Comparison of ENCODE assay signal across 35 cellular contexts in genomic region chr1:82848043-82848442, GRCh38.
"Had no signal": no experiment of that assay in that cellular context is flagged by ENCODE, and none has a peak within 500 bp of the region (broad histone marks: within the 10 kb centered on the region; RNA-seq: fewer than 3 reads in every experiment).

No MANE protein-coding gene starts in this region.

- H3K27ac Mint-ChIP-seq: activated CD4-positive, alpha-beta memory T cell treated with anti-CD3 and anti-CD28 coated beads for 36 hours; activated CD4-positive, alpha-beta T cell treated with anti-CD3 and anti-CD28 coated beads, Interleukin-2, amount 10 ng/mL, durations not matched to agents 24 days and 14 days; activated naive CD4-positive, alpha-beta T cell treated with anti-CD3 and anti-CD28 coated beads, Interleukin-2, amount 10 ng/mL, durations not matched to agents 7 days and 5 days; activated naive CD8-positive, alpha-beta T cell treated with anti-CD3 and anti-CD28 coated beads, Interleukin-2, amount 10 ng/mL, durations not matched to agents 7 days and 5 days; activated T-helper 1 cell treated with anti-CD3 and anti-CD28 coated beads, Interleukin-12 subunit alpha, Interleukin-12 subunit beta, Interleukin-2, Interleukin-4 antibody, amounts not matched to agents 30 ng/mL and 10 ng/mL and 1 ng/mL, durations not matched to agents 14 hours and 24 hours and 36 hours; brain; natural killer cell treated with Interleukin-12 subunit alpha and Interleukin-12 subunit beta and Interleukin-15 and Interleukin-18, amount 100 ng/mL, for 72 hours; stimulated activated naive B cell treated with anti-CD40 and anti-IgM and Interleukin-4, amounts not matched to agents 10 μg/mL and 1 μg/mL and 100 μg/mL, for 72 hours; T-helper 1 cell treated with Interleukin-12 subunit alpha and Interleukin-12 subunit beta and Interleukin-4 antibody, amounts not matched to agents 30 μg/mL and 1 μg/mL, for 36 hours had no signal

- ATAC-seq: gastroesophageal sphincter; mucosa of descending colon; natural killer cell treated with Interleukin-12 subunit alpha and Interleukin-12 subunit beta and Interleukin-15 and Interleukin-18, amount 100 ng/mL, for 72 hours; psoas muscle; stimulated activated naive B cell treated with anti-CD40 and anti-IgM and Interleukin-4, amounts not matched to agents 10 μg/mL and 1 μg/mL and 100 μg/mL, for 72 hours; upper lobe of right lung had no signal

- H3K4me3 Mint-ChIP-seq: activated CD4-positive, alpha-beta memory T cell treated with anti-CD3 and anti-CD28 coated beads for 36 hours; activated CD4-positive, alpha-beta T cell treated with anti-CD3 and anti-CD28 coated beads, Interleukin-2, amount 10 ng/mL, durations not matched to agents 24 days and 14 days; activated naive CD4-positive, alpha-beta T cell treated with anti-CD3 and anti-CD28 coated beads, Interleukin-2, amount 10 ng/mL, durations not matched to agents 7 days and 5 days; activated naive CD8-positive, alpha-beta T cell treated with anti-CD3 and anti-CD28 coated beads, Interleukin-2, amount 10 ng/mL, durations not matched to agents 7 days and 5 days; activated T-helper 1 cell treated with anti-CD3 and anti-CD28 coated beads, Interleukin-12 subunit alpha, Interleukin-12 subunit beta, Interleukin-2, Interleukin-4 antibody, amounts not matched to agents 30 ng/mL and 10 ng/mL and 1 ng/mL, durations not matched to agents 14 hours and 24 hours and 36 hours; natural killer cell treated with Interleukin-12 subunit alpha and Interleukin-12 subunit beta and Interleukin-15 and Interleukin-18, amount 100 ng/mL, for 72 hours; stimulated activated naive B cell treated with anti-CD40 and anti-IgM and Interleukin-4, amounts not matched to agents 10 μg/mL and 1 μg/mL and 100 μg/mL, for 72 hours; T-helper 1 cell treated with Interleukin-12 subunit alpha and Interleukin-12 subunit beta and Interleukin-4 antibody, amounts not matched to agents 30 μg/mL and 1 μg/mL, for 36 hours had no signal

- H3K4me1 ChIP-seq: ascending aorta, gastroesophageal sphincter, left ventricle myocardium inferior, parathyroid adenoma, psoas muscle, suprapubic skin, tibial artery, upper lobe of right lung had no signal

- H3K27me3 Mint-ChIP-seq: activated CD4-positive, alpha-beta memory T cell treated with anti-CD3 and anti-CD28 coated beads for 36 hours; activated naive CD4-positive, alpha-beta T cell treated with anti-CD3 and anti-CD28 coated beads, Interleukin-2, amount 10 ng/mL, durations not matched to agents 7 days and 5 days; activated naive CD8-positive, alpha-beta T cell treated with anti-CD3 and anti-CD28 coated beads, Interleukin-2, amount 10 ng/mL, durations not matched to agents 7 days and 5 days; natural killer cell treated with Interleukin-12 subunit alpha and Interleukin-12 subunit beta and Interleukin-15 and Interleukin-18, amount 100 ng/mL, for 72 hours; stimulated activated naive B cell treated with anti-CD40 and anti-IgM and Interleukin-4, amounts not matched to agents 10 μg/mL and 1 μg/mL and 100 μg/mL, for 72 hours had no signal

- H3K9ac ChIP-seq: parathyroid adenoma had no signal

- H3K4me2 ChIP-seq: smooth muscle cell had no signal

- DNase-seq: activated CD4-positive, alpha-beta memory T cell treated with anti-CD3 and anti-CD28 coated beads for 36 hours; activated CD4-positive, alpha-beta T cell treated with anti-CD3 and anti-CD28 coated beads, Interleukin-2, amount 10 ng/mL, durations not matched to agents 24 days and 14 days; activated CD4-positive, CD25-positive, alpha-beta regulatory T cell treated with anti-CD3 and anti-CD28 coated beads, Interleukin-2, amount 50 U/mL, for 72 hours; activated CD8-positive, alpha-beta memory T cell treated with anti-CD3 and anti-CD28 coated beads, Interleukin-2, amount 50 U/mL, for 4 hours; activated effector memory CD4-positive, alpha-beta T cell treated with anti-CD3 and anti-CD28 coated beads, Interleukin-2, amount 50 U/mL, for 16 hours; activated naive CD4-positive, alpha-beta T cell treated with anti-CD3 and anti-CD28 coated beads, Interleukin-2, amount 10 ng/mL, durations not matched to agents 7 days and 5 days; activated naive CD8-positive, alpha-beta T cell treated with anti-CD3 and anti-CD28 coated beads, Interleukin-2, amount 10 ng/mL, durations not matched to agents 7 days and 5 days; activated T-cell treated with anti-CD3 and anti-CD28 coated beads, Interleukin-2, amount 50 U/mL, for 1 hour; dorsolateral prefrontal cortex; effector memory CD4-positive, alpha-beta T cell; erythroblast; head of caudate nucleus; islet precursor cell; left ventricle myocardium inferior; mesendoderm; mucosa of descending colon; psoas muscle; stimulated activated CD4-positive, alpha-beta T cell treated with anti-CD3 and anti-CD28 coated beads, Interleukin-2, amount 100 ng/mL, for 24 hours; stimulated activated naive B cell treated with anti-CD40 and anti-IgM and Interleukin-4, amounts not matched to agents 10 μg/mL and 1 μg/mL and 100 μg/mL, for 72 hours; SW 1271; T-helper 9 cell; tibial artery; upper lobe of right lung; WERI-Rb-1 had no signal

- H3K4me3 ChIP-seq: ascending aorta, coronary artery, dorsolateral prefrontal cortex, gastroesophageal sphincter, left ventricle myocardium inferior, lung, mucosa of descending colon, psoas muscle, smooth muscle cell, suprapubic skin, tibial artery, upper lobe of right lung had no signal

- H3K4me1 Mint-ChIP-seq: activated CD4-positive, alpha-beta T cell treated with anti-CD3 and anti-CD28 coated beads, Interleukin-2, amount 10 ng/mL, durations not matched to agents 24 days and 14 days; activated naive CD4-positive, alpha-beta T cell treated with anti-CD3 and anti-CD28 coated beads, Interleukin-2, amount 10 ng/mL, durations not matched to agents 7 days and 5 days; activated naive CD8-positive, alpha-beta T cell treated with anti-CD3 and anti-CD28 coated beads, Interleukin-2, amount 10 ng/mL, durations not matched to agents 7 days and 5 days; stimulated activated naive B cell treated with anti-CD40 and anti-IgM and Interleukin-4, amounts not matched to agents 10 μg/mL and 1 μg/mL and 100 μg/mL, for 72 hours had no signal

- H3K27me3 ChIP-seq: ascending aorta, dorsolateral prefrontal cortex, gastroesophageal sphincter, suprapubic skin, tibial artery, upper lobe of right lung had no signal

- H3K9me3 ChIP-seq: ascending aorta, gastroesophageal sphincter, left ventricle myocardium inferior, mucosa of descending colon, psoas muscle, suprapubic skin, tibial artery, upper lobe of right lung had no signal

- H3K9me3 Mint-ChIP-seq: activated CD4-positive, alpha-beta memory T cell treated with anti-CD3 and anti-CD28 coated beads for 36 hours; activated CD4-positive, alpha-beta T cell treated with anti-CD3 and anti-CD28 coated beads, Interleukin-2, amount 10 ng/mL, durations not matched to agents 24 days and 14 days; activated naive CD4-positive, alpha-beta T cell treated with anti-CD3 and anti-CD28 coated beads, Interleukin-2, amount 10 ng/mL, durations not matched to agents 7 days and 5 days; activated naive CD8-positive, alpha-beta T cell treated with anti-CD3 and anti-CD28 coated beads, Interleukin-2, amount 10 ng/mL, durations not matched to agents 7 days and 5 days; activated T-helper 1 cell treated with anti-CD3 and anti-CD28 coated beads, Interleukin-12 subunit alpha, Interleukin-12 subunit beta, Interleukin-2, Interleukin-4 antibody, amounts not matched to agents 30 ng/mL and 10 ng/mL and 1 ng/mL, durations not matched to agents 14 hours and 24 hours and 36 hours; brain; stimulated activated naive B cell treated with anti-CD40 and anti-IgM and Interleukin-4, amounts not matched to agents 10 μg/mL and 1 μg/mL and 100 μg/mL, for 72 hours; T-helper 1 cell treated with Interleukin-12 subunit alpha and Interleukin-12 subunit beta and Interleukin-4 antibody, amounts not matched to agents 30 μg/mL and 1 μg/mL, for 36 hours had no signal

- H2AFZ ChIP-seq: parathyroid adenoma had no signal

- H3K27ac ChIP-seq: ascending aorta, coronary artery, dorsolateral prefrontal cortex, gastroesophageal sphincter, left ventricle myocardium inferior, parathyroid adenoma, psoas muscle, suprapubic skin, tibial artery, upper lobe of right lung, WERI-Rb-1 had no signal

- H3K36me3 ChIP-seq: ascending aorta, gastroesophageal sphincter, left ventricle myocardium inferior, suprapubic skin, tibial artery, upper lobe of right lung, WERI-Rb-1 had no signal

- H3K36me3 Mint-ChIP-seq: activated CD4-positive, alpha-beta memory T cell treated with anti-CD3 and anti-CD28 coated beads for 36 hours; activated naive CD4-positive, alpha-beta T cell treated with anti-CD3 and anti-CD28 coated beads, Interleukin-2, amount 10 ng/mL, durations not matched to agents 7 days and 5 days; activated naive CD8-positive, alpha-beta T cell treated with anti-CD3 and anti-CD28 coated beads, Interleukin-2, amount 10 ng/mL, durations not matched to agents 7 days and 5 days; brain; natural killer cell treated with Interleukin-12 subunit alpha and Interleukin-12 subunit beta and Interleukin-15 and Interleukin-18, amount 100 ng/mL, for 72 hours; stimulated activated naive B cell treated with anti-CD40 and anti-IgM and Interleukin-4, amounts not matched to agents 10 μg/mL and 1 μg/mL and 100 μg/mL, for 72 hours had no signal
